In genomic region chr11:64876226-64876750, GRCh38 we compare ENCODE assay signal across 8 cellular contexts. TPM values are rescaled to one million over a fixed set of nuclear protein-coding genes. Genes with fewer than 3 reads are reported as not detected.
DNase-seq lines count a peak whose midpoint lies in the region; ATAC-seq and TF ChIP-seq lines count a peak whose summit lies in the region.

No MANE protein-coding gene starts in this region.

- POLR2A ChIA-PET in MCF 10A (lab: Yijun Ruan, JAX): interaction anchor here (0.6 to 7.3 kb wide), 14 partner anchors 10 to 348 kb away, joined by 3 to 103 read pairs (median 4); partner anchors contain the start of genes CAPN1 and CDC42BPG

- no peaks in the 10 kb centered on the region for H3K9me3 Mint-ChIP-seq in MCF 10A (ENCODE audit: unreplicated experiment)

- no peaks in the 10 kb centered on the region for H3K27me3 ChIP-seq in heart right ventricle
- no peaks in the 10 kb centered on the region for H3K27me3 ChIP-seq in mononuclear cell (ENCODE audit: insufficient read depth, low read length)
- no peaks in the 10 kb centered on the region for H3K27me3 ChIP-seq in upper lobe of left lung
- H3K27me3 ChIP-seq in WERI-Rb-1 (ENCODE audit: insufficient read depth, low read depth, severe bottlenecking): no peaks in the 10 kb centered on the region

- H3K36me3 Mint-ChIP-seq in MCF 10A (ENCODE audit: insufficient read depth, unreplicated experiment): peaks cover 25% of the 10 kb centered on the region

- no TSS peak for BruUV-seq in MCF 10A (replicated peaks; lab: Mats Ljungman, UMichigan)

- peaks cover 26 to 88% (median 77%) of the 10 kb centered on the region in 9 donors for H3K4me1 ChIP-seq in heart right ventricle
- H3K4me1 ChIP-seq in mononuclear cell (ENCODE audit: insufficient read depth, low read length): peaks cover 92% of the 10 kb centered on the region
- peaks cover 67 to 85% (median 75%) of the 10 kb centered on the region in 4 donors for H3K4me1 ChIP-seq in upper lobe of left lung

- 30 to 38% methylated on average over 12 of the region's 12 CpGs for WGBS in heart right ventricle, 2 donors
- WGBS in upper lobe of left lung, 2 donors: 31 to 51% methylated on average over 7 to 12 of the region's 12 CpGs

- H3K36me3 ChIP-seq in heart right ventricle (peaks cover 3 to 43% (median 10%) of the 10 kb centered on the region in 9 donors), upper lobe of left lung (peaks cover 6 to 32% (median 21%) of the 10 kb centered on the region in 4 donors), WERI-Rb-1 (peaks cover 10% of the 10 kb centered on the region)

- peak overlapping the region in 9 of 10 donors; percentile 84 to 96 (median 92) for H3K27ac ChIP-seq in heart right ventricle
- peak overlapping the region; percentile 85 to 98 (median 92) for H3K27ac ChIP-seq in upper lobe of left lung
- no peak overlapping the region for H3K27ac ChIP-seq in WERI-Rb-1

- CTCF ChIA-PET in MCF 10A (lab: Yijun Ruan, JAX): interaction anchor here (0.5 to 19.1 kb wide), 9 partner anchors 8 to 236 kb away, joined by 3 to 286 read pairs (median 4); partner anchors contain the start of gene CDC42BPG

- no peaks in the 10 kb centered on the region for H3K9me3 ChIP-seq in heart right ventricle
- H3K9me3 ChIP-seq in mononuclear cell (ENCODE audit: low read depth, low read length): no peaks in the 10 kb centered on the region
- no peaks in the 10 kb centered on the region for H3K9me3 ChIP-seq in upper lobe of left lung
- no peaks in the 10 kb centered on the region for H3K9me3 ChIP-seq in WERI-Rb-1 (ENCODE audit: severe bottlenecking)

- H3K4me1 Mint-ChIP-seq in MCF 10A (ENCODE audit: insufficient read depth, unreplicated experiment): peaks cover 22% of the 10 kb centered on the region

- TF ChIP-seq CTCF in heart right ventricle (IDR thresholded peaks at IDR 0.05) (no peak), MCF 10A (IDR thresholded peaks at IDR 0.05; ENCODE audit: unreplicated experiment) (no peak), upper lobe of left lung (IDR thresholded peaks at IDR 0.05) (no peak), WERI-Rb-1 (IDR thresholded peaks at IDR 0.05; ENCODE audit: low read depth, low read length) (no peak)

- H3K27me3 Mint-ChIP-seq in MCF 10A (ENCODE audit: insufficient read depth, unreplicated experiment): no peaks in the 10 kb centered on the region

- ATAC-seq in heart right ventricle (no peak), left ventricle myocardium superior (no peak), upper lobe of left lung (ENCODE audit: low FRiP score in 2 of 2) (no peak), HG03342 (IDR thresholded peaks at IDR 0.05; ENCODE audit: unreplicated experiment) (no peak)

- DNase-seq in heart right ventricle (no peak), left ventricle myocardium superior (no peak), MCF 10A (ENCODE audit: unreplicated experiment) (no peak), upper lobe of left lung (no peak), NCI-H2029 treated with DMSO at 0.1 percent for 48 hours (lab: John Stamatoyannopoulos, UW) (no peak), WERI-Rb-1 (no peak)

- H3K4me3 Mint-ChIP-seq in MCF 10A (ENCODE audit: unreplicated experiment): peak overlapping the region; percentile 95

- TF ChIP-seq EP300 in upper lobe of left lung (IDR thresholded peaks at IDR 0.05): no peak

- no peak for TF ChIP-seq POLR2A in upper lobe of left lung (IDR thresholded peaks at IDR 0.05)

- intact Hi-C loops in heart right ventricle (cut with DNase I): loop anchor here in 1 of 10 donors (2.0 kb wide), 1 partner anchor 21 kb away; no protein-coding TSS in a partner anchor
- intact Hi-C loops in left ventricle myocardium superior (cut with micrococcal nuclease): no loop called here
- intact Hi-C loops in MCF 10A (cut with micrococcal nuclease): no loop called here

- peak overlapping the region; percentile 95 for H3K27ac Mint-ChIP-seq in MCF 10A (ENCODE audit: low read depth, unreplicated experiment)

- H3K4me3 ChIP-seq in heart right ventricle (peak overlapping the region; percentile 68 to 99 (median 94)), mononuclear cell (ENCODE audit: low read length) (peak overlapping the region; percentile 96), upper lobe of left lung (peak overlapping the region; percentile 39 to 96 (median 72)), WERI-Rb-1 (ENCODE audit: low read depth, low read length) (no peak overlapping the region)

RNA-seq across cellular contexts. Expression of gene EHD1, which starts 2.1 kb away (rescaled TPM):
- 10 to 100 TPM; 30.7 to 73.1 (median 43.9) TPM for total RNA-seq in heart right ventricle
- polyA plus RNA-seq in heart right ventricle: 10 to 100 TPM; 26.0 to 39.7 TPM
- total RNA-seq in left ventricle myocardium superior: 52.5 TPM
- 67.9 and 80.6 TPM in 2 replicates for total RNA-seq in MCF 10A (2022)
- 183 TPM for total RNA-seq in mononuclear cell
- total RNA-seq in upper lobe of left lung: 100 to 1,000 TPM in 4 of 6 donors, 10 to 100 TPM in 2; 43.0 to 167 (median 103) TPM

RNA-seq across cellular contexts. Expression of gene CDC42BPG, which starts 31.8 kb away (rescaled TPM):
- total RNA-seq in heart right ventricle (1 to 10 TPM in 1 of 10 donors, under 1 TPM in 9; 0.04 to 1.3 (median 0.27) TPM), left ventricle myocardium superior (0.40 TPM), MCF 10A (2022) (3.0 and 3.7 TPM in 2 replicates), mononuclear cell (1.7 TPM), upper lobe of left lung (10 to 100 TPM; 21.6 to 62.4 (median 26.0) TPM)
- under 1 TPM; 0.17 to 0.37 TPM for polyA plus RNA-seq in heart right ventricle

RNA-seq across cellular contexts. Expression of gene ATG2A, which starts 40.7 kb away (rescaled TPM):
- total RNA-seq in heart right ventricle (10 to 100 TPM; 12.4 to 17.7 (median 16.0) TPM), left ventricle myocardium superior (13.0 TPM), MCF 10A (2022) (28.7 and 29.9 TPM in 2 replicates), mononuclear cell (80.2 TPM), upper lobe of left lung (10 to 100 TPM; 24.6 to 59.2 (median 33.3) TPM)
- 10 to 100 TPM; 14.8 to 18.6 TPM for polyA plus RNA-seq in heart right ventricle

RNA-seq across cellular contexts. Expression of gene PPP2R5B, which starts 48.2 kb away (rescaled TPM):
- total RNA-seq in heart right ventricle (10 to 100 TPM; 13.4 to 29.8 (median 20.4) TPM), left ventricle myocardium superior (18.4 TPM), MCF 10A (2022) (38.0 and 48.0 TPM in 2 replicates), mononuclear cell (5.8 TPM), upper lobe of left lung (10 to 100 TPM; 21.0 to 48.1 (median 27.5) TPM)
- 10 to 100 TPM; 26.6 to 30.8 TPM for polyA plus RNA-seq in heart right ventricle

RNA-seq across cellular contexts. Expression of gene GPHA2, which starts 59.4 kb away (rescaled TPM):
- total RNA-seq in heart right ventricle: not detected
- not detected for polyA plus RNA-seq in heart right ventricle
- not detected for total RNA-seq in left ventricle myocardium superior
- total RNA-seq in MCF 10A (2022): not detected in 2 replicates
- not detected for total RNA-seq in mononuclear cell
- total RNA-seq in upper lobe of left lung: not detected
